In the genomic region with DNA sequence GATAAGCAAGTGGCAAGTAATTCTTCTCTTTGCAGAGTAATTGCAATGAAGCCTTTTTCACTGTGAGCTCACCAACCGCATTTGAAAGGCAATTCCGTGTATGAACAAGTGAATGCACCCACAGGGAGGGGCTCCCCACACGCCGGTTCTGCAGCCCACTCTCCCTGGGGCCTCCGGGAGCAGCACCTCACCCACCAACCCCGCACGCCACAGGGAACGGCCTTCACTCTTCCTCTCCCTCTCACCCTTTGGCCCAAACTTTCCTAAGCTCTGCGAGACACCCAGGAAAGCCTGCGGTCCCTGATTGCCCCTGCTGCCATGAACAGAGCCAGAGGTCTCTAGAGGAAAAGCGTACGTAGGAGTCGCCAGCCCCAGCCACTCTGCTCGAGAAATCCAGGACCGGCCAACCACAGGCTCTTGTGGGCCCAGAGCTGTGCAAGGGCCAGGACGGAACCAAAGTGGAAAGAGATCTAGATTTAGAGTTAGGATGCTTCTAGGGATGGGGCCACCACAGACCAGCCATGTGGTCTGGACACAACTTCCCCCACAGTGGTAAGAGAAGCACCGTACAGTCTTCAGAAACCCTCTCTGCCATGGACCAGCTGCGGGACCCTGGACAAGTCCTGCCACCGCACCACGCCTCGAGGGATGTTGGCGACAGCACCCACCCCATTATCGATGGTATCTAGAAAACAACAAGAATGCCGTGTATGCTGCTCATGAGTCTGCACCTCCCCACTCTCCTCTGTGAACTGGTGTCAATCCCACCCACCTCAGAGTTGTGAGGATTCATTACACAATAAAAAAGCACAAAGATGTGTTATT, we compare ENCODE assay signal across 16 cellular contexts. TPM values are rescaled to one million over a fixed set of nuclear protein-coding genes. Genes with fewer than 3 reads are reported as not detected.
"Had no signal": no experiment of that assay in that cellular context is flagged by ENCODE, and none has a peak within 500 bp of the region (broad histone marks: within the 10 kb centered on the region; RNA-seq: fewer than 3 reads in every experiment).

No MANE protein-coding gene starts in this region.

- DNase-seq: activated CD4-positive, alpha-beta memory T cell treated with anti-CD3 and anti-CD28 coated beads, Interleukin-2, amount 10 ng/mL, durations not matched to agents 7 days and 5 days; activated naive CD4-positive, alpha-beta T cell treated with Interleukin-2 at 50 U/mL for 16 hours; central memory CD4-positive, alpha-beta T cell; erythroblast; hippocampal formation; lower lobe of right lung; pancreas; retina; T-cell; tibial artery had no signal

- H3K27ac Mint-ChIP-seq: activated CD4-positive, alpha-beta memory T cell treated with anti-CD3 and anti-CD28 coated beads, Interleukin-2, amount 10 ng/mL, durations not matched to agents 7 days and 5 days; dendritic cell treated with granulocyte-macrophage colony-stimulating factor and Interleukin-4, amounts not matched to agents 40 ng/mL and 50 ng/mL, for 4 days had no signal

- H3K4me3 Mint-ChIP-seq: activated CD4-positive, alpha-beta memory T cell treated with anti-CD3 and anti-CD28 coated beads, Interleukin-2, amount 10 ng/mL, durations not matched to agents 7 days and 5 days; dendritic cell treated with granulocyte-macrophage colony-stimulating factor and Interleukin-4, amounts not matched to agents 40 ng/mL and 50 ng/mL, for 4 days; T-cell had no signal

- H3K36me3 Mint-ChIP-seq: T-cell had no signal

- H3K9me3 ChIP-seq: lower lobe of right lung, pancreas, SJSA1, tibial artery had no signal

- H3K9me3 Mint-ChIP-seq: activated CD4-positive, alpha-beta memory T cell treated with anti-CD3 and anti-CD28 coated beads, Interleukin-2, amount 10 ng/mL, durations not matched to agents 7 days and 5 days; dendritic cell treated with granulocyte-macrophage colony-stimulating factor and Interleukin-4, amounts not matched to agents 40 ng/mL and 50 ng/mL, for 4 days; T-cell had no signal

- H3K27ac ChIP-seq: lower lobe of right lung, pancreas, SJSA1, tibial artery, VCaP had no signal

- H3K4me3 ChIP-seq: lower lobe of right lung, pancreas, SJSA1, tibial artery had no signal

- H3K36me3 ChIP-seq: lower lobe of right lung, pancreas, SJSA1, tibial artery had no signal

RNA-seq across cellular contexts. Expression of gene CRYGN, which starts 33.7 kb away (rescaled TPM):
- total RNA-seq: glomerular endothelial cell, lower lobe of right lung, SJSA1, skeletal muscle tissue had no signal
- polyA plus RNA-seq: neural cell had no signal
